Comparison of ENCODE assay signal across 9 cellular contexts in genomic region chr7:55569269-55569663, GRCh38. TPM values are rescaled to one million over a fixed set of nuclear protein-coding genes. Genes with fewer than 3 reads are reported as not detected.
DNase-seq lines count a peak whose midpoint lies in the region; ATAC-seq and TF ChIP-seq lines count a peak whose summit lies in the region.
"Had no signal": no experiment of that assay in that cellular context is flagged by ENCODE, and none has a peak within 500 bp of the region (broad histone marks: within the 10 kb centered on the region; RNA-seq: fewer than 3 reads in every experiment).

No MANE protein-coding gene starts in this region.

- H3K27ac Mint-ChIP-seq in chondrocyte (ENCODE audit: unreplicated experiment): peak overlapping the region; percentile 19

- peak overlapping the region; percentile 77 for H3K4me2 ChIP-seq in DOHH2 (ENCODE audit: low read length)
- H3K4me2 ChIP-seq in parathyroid adenoma (ENCODE audit: low read length): peak overlapping the region; percentile 28

- H3K79me2 ChIP-seq in DOHH2 (ENCODE audit: control insufficient read depth, low read length) (peaks cover 77% of the 10 kb centered on the region), parathyroid adenoma (peaks cover 2% of the 10 kb centered on the region)

- H3K9me3 ChIP-seq in DOHH2 (ENCODE audit: control insufficient read depth, insufficient read depth, low read length) (no peaks in the 10 kb centered on the region), parathyroid adenoma (ENCODE audit: control insufficient read depth, low read length) (no peaks in the 10 kb centered on the region)

- no peak for ATAC-seq in HG03439 (IDR thresholded peaks at IDR 0.05; ENCODE audit: unreplicated experiment)

- H3K4me1 Mint-ChIP-seq in chondrocyte (ENCODE audit: low read depth): peaks cover 63% of the 10 kb centered on the region

- TF ChIP-seq CTCF in DOHH2 (IDR thresholded peaks at IDR 0.05; ENCODE audit: low read depth, low read length, poor library complexity, severe bottlenecking) (no peak), chondrocyte (IDR thresholded peaks at IDR 0.05) (no peak), parathyroid adenoma (IDR thresholded peaks at IDR 0.05) (no peak)

- peak overlapping the region; percentile 47 for H2AFZ ChIP-seq in parathyroid adenoma

- H3K36me3 ChIP-seq in DOHH2 (ENCODE audit: control insufficient read depth, low read length) (peaks cover 20% of the 10 kb centered on the region), parathyroid adenoma (ENCODE audit: control insufficient read depth, insufficient read depth, low read length) (no peaks in the 10 kb centered on the region)

- peak overlapping the region; percentile 36 for H3K27ac ChIP-seq in DOHH2 (ENCODE audit: low read depth, low read length)
- H3K27ac ChIP-seq in parathyroid adenoma: peak overlapping the region; percentile 21

- no peaks in the 10 kb centered on the region for H3K9me2 ChIP-seq in DOHH2 (replicated peaks; ENCODE audit: control insufficient read depth, low read length)

- peak; percentile 63 for DNase-seq in NAMALWA (ENCODE audit: low spot score)
- no peak for DNase-seq in chondrocyte (ENCODE audit: low spot score)
- DNase-seq in ecto neural progenitor cell (ENCODE audit: low spot score): no peak
- DNase-seq in DMS53 (lab: John Stamatoyannopoulos, UW): no peak
- no peak for DNase-seq in posterior cingulate gyrus
- DNase-seq: NCI-H1436 treated with DMSO at 0.1 percent for 48 hours had no signal

- H3K4me3 ChIP-seq in DOHH2 (ENCODE audit: low read length) (peak overlapping the region; percentile 90), parathyroid adenoma (ENCODE audit: low read depth, low read length) (peak overlapping the region; percentile 3)

- H3K27me3 Mint-ChIP-seq in chondrocyte (ENCODE audit: low read depth): no peaks in the 10 kb centered on the region

- no peaks in the 10 kb centered on the region for H3K36me3 Mint-ChIP-seq in chondrocyte (ENCODE audit: low read depth)

- H3K4me3 Mint-ChIP-seq in chondrocyte (ENCODE audit: unreplicated experiment): no peak overlapping the region

- H4K20me1 ChIP-seq in DOHH2 (ENCODE audit: control insufficient read depth, insufficient read depth, low read depth, low read length): peaks cover 29% of the 10 kb centered on the region

- no peaks in the 10 kb centered on the region for H3K9me3 Mint-ChIP-seq in chondrocyte (ENCODE audit: low read depth)

- peaks cover 16% of the 10 kb centered on the region for H3F3A ChIP-seq in DOHH2 (ENCODE audit: control insufficient read depth, insufficient read depth)

- peaks cover 84% of the 10 kb centered on the region for H3K4me1 ChIP-seq in DOHH2 (ENCODE audit: control insufficient read depth, low read length)
- H3K4me1 ChIP-seq in parathyroid adenoma: peaks cover 14% of the 10 kb centered on the region

- H3K27me3 ChIP-seq in DOHH2 (ENCODE audit: control insufficient read depth, low read length) (no peaks in the 10 kb centered on the region), parathyroid adenoma (ENCODE audit: control insufficient read depth, insufficient read depth, low read length) (no peaks in the 10 kb centered on the region)

- intact Hi-C loops in posterior cingulate gyrus (cut with DNase I): loop anchor here (10.0 kb wide), 1 partner anchor 204 kb away; the partner anchor contains the start of gene LANCL2

- no peak overlapping the region for H3K9ac ChIP-seq in parathyroid adenoma

RNA-seq across cellular contexts. Expression of gene VOPP1, which starts 3.0 kb away (rescaled TPM):
- 69.2 to 78.5 TPM (median 71.6 TPM) in 3 replicates for total RNA-seq in chondrocyte
